In the genomic region with DNA sequence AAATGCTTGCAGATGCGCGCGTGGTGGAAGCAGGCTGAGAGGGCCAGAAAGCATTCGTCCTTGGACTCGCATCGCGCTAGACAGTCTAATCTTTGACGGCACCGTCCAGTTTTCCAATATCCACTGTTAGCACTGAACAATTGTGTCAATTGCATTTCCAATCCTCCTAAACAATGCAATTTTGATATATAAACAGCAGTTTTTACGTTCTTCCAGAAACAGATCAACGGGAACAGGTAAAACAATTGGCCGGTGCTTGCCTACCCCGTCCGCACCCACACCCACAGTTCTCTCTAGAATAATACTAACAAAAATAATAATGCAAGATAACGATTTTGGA, we compare ENCODE assay signal across 11 cellular contexts. TPM values are rescaled to one million over a fixed set of nuclear protein-coding genes. Genes with fewer than 3 reads are reported as not detected.
DNase-seq lines count a peak whose midpoint lies in the region; ATAC-seq, FAIRE-seq and TF ChIP-seq lines count a peak whose summit lies in the region.
"Had no signal": no experiment of that assay in that cellular context is flagged by ENCODE, and none has a peak within 500 bp of the region (broad histone marks: within the 10 kb centered on the region; RNA-seq: fewer than 3 reads in every experiment).

No MANE protein-coding gene starts in this region.

- peak overlapping the region; percentile 81 for H3K4me3 Mint-ChIP-seq in activated naive CD4-positive, alpha-beta T cell treated with anti-CD3 and anti-CD28 coated beads, Interleukin-2, amount 50 U/mL, for 24 hours

- H3K4me3 ChIP-seq in HepG2 (replicated peaks in 1 of 3; ENCODE audit: insufficient read depth in 1 of 3, low read depth in 2 of 3, low read length in 3 of 3) (peak overlapping the region in 1 of 3 experiments; percentile 61; a peak in 1 of 6 replicates), thoracic aorta (peak overlapping the region; percentile 70), mesenchymal stem cell (ENCODE audit: insufficient read depth in 1 of 2, low read depth in 1 of 2, low read length in 2 of 2) (peak overlapping the region in 1 of 2 experiments; percentile 78)

- CTCF ChIA-PET in HepG2 (lab: Yijun Ruan, JAX; ENCODE audit: low intra/inter-chr PET ratio, low total read pairs): interaction anchor here (2.0 to 2.8 kb wide), 2 partner anchors 10 to 71 kb away, joined by 9 to 42 read pairs; no protein-coding TSS in a partner anchor

- H3K23ac ChIP-seq in mesenchymal stem cell (ENCODE audit: low read length in 2 of 2): no peak overlapping the region

- TF ChIP-seq POLR2A in HepG2 (IDR thresholded peaks at IDR 0.05; ENCODE audit: insufficient read depth in 1 of 2, low read depth in 2 of 2, low read length in 2 of 2): no peak

- H2BK12ac ChIP-seq in mesenchymal stem cell (ENCODE audit: low read length in 2 of 2): no peak overlapping the region

- H3K9ac ChIP-seq in HepG2 (ENCODE audit: insufficient read depth, low read depth, low read length): no peak overlapping the region; the same call in 1 of the 2 replicates
- no peak overlapping the region for H3K9ac ChIP-seq in mesenchymal stem cell (ENCODE audit: low read length)

- no peak overlapping the region; the same call in 1 of the 2 replicates for H3K27ac ChIP-seq in VCaP
- peak overlapping the region; percentile 87 for H3K27ac ChIP-seq in HepG2 (ENCODE audit: extremely low read length, insufficient read depth, low read length)
- no peak overlapping the region for H3K27ac ChIP-seq in thoracic aorta
- H3K27ac ChIP-seq in mesenchymal stem cell (ENCODE audit: low read length, poor library complexity, severe bottlenecking): no peak overlapping the region

- no peak overlapping the region for H2BK120ac ChIP-seq in mesenchymal stem cell (ENCODE audit: low read depth, low read length)

- H4K91ac ChIP-seq in mesenchymal stem cell (ENCODE audit: low read length): no peak overlapping the region

- H3K27ac Mint-ChIP-seq in activated naive CD4-positive, alpha-beta T cell treated with anti-CD3 and anti-CD28 coated beads, Interleukin-2, amount 50 U/mL, for 24 hours: no peak overlapping the region

- no peak for TF ChIP-seq RAD21 in HepG2 (CRISPR knock-in tag; IDR thresholded peaks at IDR 0.05)

- TF ChIP-seq EP300 in HepG2 (IDR thresholded peaks at IDR 0.05; ENCODE audit: low read depth in 2 of 2, low read length in 2 of 2) (no peak), HepG2 (CRISPR knock-in tag; IDR thresholded peaks at IDR 0.05; ENCODE audit: borderline replicate concordance) (no peak)

- H2AFZ ChIP-seq in HepG2 (ENCODE audit: low read length) (no peak overlapping the region), mesenchymal stem cell (ENCODE audit: low read depth, low read length) (no peak overlapping the region)

- H3K4me1 ChIP-seq in HepG2 (ENCODE audit: insufficient read depth, low read length): peaks cover 52% of the 10 kb centered on the region
- peaks cover 4 to 6% of the 10 kb centered on the region in 2 donors for H3K4me1 ChIP-seq in thoracic aorta (ENCODE audit: control insufficient read depth in 1 of 2, low read depth in 2 of 2)
- H3K4me1 ChIP-seq in mesenchymal stem cell (ENCODE audit: control insufficient read depth, insufficient read depth, low read depth, low read length): peaks cover 15% of the 10 kb centered on the region

- 30% methylated on average over 12 of the region's 15 CpGs for WGBS in HepG2 (ENCODE audit: low lambda C conversion rate)
- 16% methylated on average over 11 of the region's 15 CpGs for WGBS in mesenchymal stem cell

- no peak overlapping the region for H2AK5ac ChIP-seq in mesenchymal stem cell (ENCODE audit: low read length, severe bottlenecking)

- H3K36me3 ChIP-seq in HepG2 (replicated peaks in 1 of 2; ENCODE audit: control insufficient read depth in 1 of 2, insufficient read depth in 2 of 2, low read length in 2 of 2): no peaks in the 10 kb centered on the region
- no peaks in the 10 kb centered on the region for H3K36me3 ChIP-seq in thoracic aorta
- H3K36me3 ChIP-seq in mesenchymal stem cell (ENCODE audit: control insufficient read depth in 1 of 2, insufficient read depth in 2 of 2, low read depth in 1 of 2, low read length in 2 of 2): no peaks in the 10 kb centered on the region

- intact Hi-C loops in HepG2 (cut with micrococcal nuclease; ENCODE audit: unreplicated experiment): loop anchor here (1.0 to 5.0 kb wide), 2 partner anchors 70 to 258 kb away; no protein-coding TSS in a partner anchor

- no peaks in the 10 kb centered on the region for H4K20me1 ChIP-seq in HepG2 (ENCODE audit: insufficient read depth, low read length)

- no peak for FAIRE-seq in HepG2 (lab: Jason Lieb, UNC)

- no peak overlapping the region for H2BK5ac ChIP-seq in mesenchymal stem cell (ENCODE audit: low read depth, low read length, poor library complexity, severe bottlenecking)

- H3K79me1 ChIP-seq in mesenchymal stem cell (replicated peaks; ENCODE audit: low read length, poor library complexity, severe bottlenecking): no peaks in the 10 kb centered on the region

- in situ Hi-C loops in HepG2 (cut with HindIII; ENCODE audit: extremely low pct_ligation_motif_present, low pct_unique_long_range_greater_than_20kb): loop anchor here (5.0 kb wide), 2 partner anchors 68 to 263 kb away; no protein-coding TSS in a partner anchor

- BruUV-seq in HepG2 (replicated peaks; lab: Mats Ljungman, UMichigan): TSS peak; percentile 50

- no peaks in the 10 kb centered on the region for H3K9me3 Mint-ChIP-seq in activated naive CD4-positive, alpha-beta T cell treated with anti-CD3 and anti-CD28 coated beads, Interleukin-2, amount 50 U/mL, for 24 hours
- H3K9me3 Mint-ChIP-seq: CD4-positive, alpha-beta memory T cell had no signal

- no peak overlapping the region for H3K14ac ChIP-seq in mesenchymal stem cell (ENCODE audit: low read length in 2 of 2)

- no peaks in the 10 kb centered on the region for H3K4me1 Mint-ChIP-seq in activated naive CD4-positive, alpha-beta T cell treated with anti-CD3 and anti-CD28 coated beads, Interleukin-2, amount 50 U/mL, for 24 hours

- no peak overlapping the region for H3K18ac ChIP-seq in mesenchymal stem cell (ENCODE audit: low read depth in 1 of 2, low read length in 2 of 2)

- H3K79me2 ChIP-seq in HepG2 (ENCODE audit: insufficient read depth, low read length): no peaks in the 10 kb centered on the region

- POLR2A ChIA-PET in HepG2 (lab: Yijun Ruan, JAX): interaction anchor here (1.4 kb wide), 2 partner anchors 17 to 63 kb away, joined by 5 to 6 read pairs; a partner anchor contains a TSS

- no peak overlapping the region for H2BK15ac ChIP-seq in mesenchymal stem cell (ENCODE audit: low read depth, poor library complexity, severe bottlenecking)

- H3K27me3 Mint-ChIP-seq in activated naive CD4-positive, alpha-beta T cell treated with anti-CD3 and anti-CD28 coated beads, Interleukin-2, amount 50 U/mL, for 24 hours: peaks cover 15% of the 10 kb centered on the region

- no peaks in the 10 kb centered on the region for H3K27me3 ChIP-seq in HepG2 (ENCODE audit: control insufficient read depth in 1 of 2, insufficient read depth in 2 of 2, low read length in 2 of 2)
- H3K27me3 ChIP-seq in thoracic aorta (replicated peaks; ENCODE audit: insufficient read depth): peaks cover 3% of the 10 kb centered on the region
- peaks cover 18 to 19% of the 10 kb centered on the region in 2 experiments for H3K27me3 ChIP-seq in mesenchymal stem cell (ENCODE audit: control insufficient read depth in 1 of 2, insufficient read depth in 1 of 2, low read length in 2 of 2)

- no peak overlapping the region for H3K4ac ChIP-seq in mesenchymal stem cell (ENCODE audit: low read depth in 1 of 2, low read length in 2 of 2)

- no peak overlapping the region for H4K8ac ChIP-seq in mesenchymal stem cell (ENCODE audit: low read length)

- ATAC-seq in HepG2 (no peak), thoracic aorta (ENCODE audit: insufficient number of reproducible peaks, low FRiP score, low read depth) (no peak), GM19463 (IDR thresholded peaks at IDR 0.05; ENCODE audit: unreplicated experiment) (no peak)

- peak overlapping the region; percentile 80 for H3K4me2 ChIP-seq in HepG2 (ENCODE audit: low read depth, low read length)
- H3K4me2 ChIP-seq in mesenchymal stem cell (ENCODE audit: low read length, poor library complexity, severe bottlenecking): no peak overlapping the region

- H3K36me3 Mint-ChIP-seq in activated naive CD4-positive, alpha-beta T cell treated with anti-CD3 and anti-CD28 coated beads, Interleukin-2, amount 50 U/mL, for 24 hours: no peaks in the 10 kb centered on the region
- H3K36me3 Mint-ChIP-seq: CD4-positive, alpha-beta memory T cell had no signal

- H3K9me3 ChIP-seq in HepG2 (ENCODE audit: low read length) (no peaks in the 10 kb centered on the region), thoracic aorta (no peaks in the 10 kb centered on the region), mesenchymal stem cell (ENCODE audit: control insufficient read depth, low read length) (no peaks in the 10 kb centered on the region)

- no peak for DNase-seq in activated naive CD4-positive, alpha-beta T cell treated with anti-CD3 and anti-CD28 coated beads, Interleukin-2, amount 50 U/mL, for 16 hours
- DNase-seq in HepG2 (ENCODE audit: low spot score) (no peak), thoracic aorta (ENCODE audit: low spot score) (no peak), mesenchymal stem cell (no peak), OCI-M1 (lab: John Stamatoyannopoulos, UW) (no peak)
- DNase-seq: NCI-H446 treated with DMSO at 0.1 percent for 48 hours had no signal

- TF ChIP-seq CTCF in VCaP (conservative IDR thresholded peaks at IDR 0.05) (peak; percentile 54), HepG2 (CRISPR knock-in tag; IDR thresholded peaks at IDR 0.05) (no peak), thoracic aorta (IDR thresholded peaks at IDR 0.05) (no peak)

RNA-seq across cellular contexts. Expression of a gene that starts 17.2 kb away (rescaled TPM):
- total RNA-seq in HepG2 (2016; rRNA removed; fragmentation: Illumina TruSeq; extraction: Trizol) (16.3 and 27.7 TPM in 2 replicates), thoracic aorta (not detected)
- total RNA-seq in HepG2 (2016; cell fraction: cytosol; rRNA removed; fragmentation: Illumina TruSeq; extraction: Trizol; ENCODE audit: low read depth): 4.8 and 4.9 TPM in 2 replicates
- total RNA-seq in HepG2 (2016; cell fraction: insoluble cytoplasmic fraction; rRNA removed; fragmentation: Illumina TruSeq; extraction: Trizol): 11.8 and 26.8 TPM in 2 replicates
- total RNA-seq in HepG2 (2016; cell fraction: membrane; rRNA removed; fragmentation: Illumina TruSeq; extraction: Trizol): 14.4 and 15.6 TPM in 2 replicates
- 34.1 and 42.6 TPM in 2 replicates for total RNA-seq in HepG2 (2016; cell fraction: nucleus; rRNA removed; fragmentation: Illumina TruSeq; extraction: Trizol)
- polyA plus RNA-seq in HepG2 (2011; rRNA removed): 26.7 and 29.3 TPM in 2 replicates
- polyA plus RNA-seq in HepG2 (2011; cell fraction: cytosol; rRNA removed): 12.6 and 16.6 TPM in 2 replicates
- polyA plus RNA-seq in HepG2 (2011; cell fraction: nucleus; rRNA removed): 18.2 and 18.5 TPM in 2 replicates
- 19.0 and 20.2 TPM in 2 replicates for polyA plus RNA-seq in HepG2 (2012)
- polyA plus RNA-seq in HepG2 (2016; cell fraction: cytosol; fragmentation: Illumina TruSeq; extraction: Trizol; ENCODE audit: low read depth): 8.8 and 9.3 TPM in 2 replicates
- 27.5 and 38.0 TPM in 2 replicates for polyA plus RNA-seq in HepG2 (2016; cell fraction: insoluble cytoplasmic fraction; fragmentation: Illumina TruSeq; extraction: Trizol; ENCODE audit: low read depth)
- 18.2 and 23.6 TPM in 2 replicates for polyA plus RNA-seq in HepG2 (2016; cell fraction: membrane; fragmentation: Illumina TruSeq; extraction: Trizol; ENCODE audit: low read depth)
- 100 and 101 TPM in 2 replicates for polyA plus RNA-seq in HepG2 (2016; cell fraction: nucleus; fragmentation: Illumina TruSeq; extraction: Trizol; ENCODE audit: insufficient read depth, low read depth)
- polyA minus RNA-seq in HepG2 (2011; rRNA and poly(A)+ RNA removed; ENCODE audit: low replicate concordance): 66.5 TPM in 1 of 2 replicates, not detected in the other
- 19.2 and 22.2 TPM in 2 replicates for polyA minus RNA-seq in HepG2 (2011; cell fraction: cytosol; rRNA and poly(A)+ RNA removed)
- polyA minus RNA-seq in HepG2 (2011; cell fraction: nucleus; rRNA and poly(A)+ RNA removed): 6.3 and 7.8 TPM in 2 replicates
- polyA plus RNA-seq in mesenchymal stem cell (2013, experiment 1 of 2): not detected
- not detected for polyA plus RNA-seq in mesenchymal stem cell (2013, experiment 2 of 2)
- total RNA-seq: CD4-positive, alpha-beta memory T cell; glomerular endothelial cell had no signal
- polyA plus RNA-seq: CD4-positive, alpha-beta memory T cell had no signal

RNA-seq across cellular contexts. Expression of a gene that starts 35.6 kb away (rescaled TPM):
- total RNA-seq in HepG2 (2016; rRNA removed; fragmentation: Illumina TruSeq; extraction: Trizol) (not detected in 2 replicates), thoracic aorta (under 1 TPM in 1 of 2 donors, not detected in 1; 0.27 TPM)
- total RNA-seq in HepG2 (2016; cell fraction: cytosol; rRNA removed; fragmentation: Illumina TruSeq; extraction: Trizol; ENCODE audit: low read depth): not detected in 2 replicates
- total RNA-seq in HepG2 (2016; cell fraction: insoluble cytoplasmic fraction; rRNA removed; fragmentation: Illumina TruSeq; extraction: Trizol): not detected in 2 replicates
- not detected in 2 replicates for total RNA-seq in HepG2 (2016; cell fraction: membrane; rRNA removed; fragmentation: Illumina TruSeq; extraction: Trizol)
- total RNA-seq in HepG2 (2016; cell fraction: nucleus; rRNA removed; fragmentation: Illumina TruSeq; extraction: Trizol): not detected in 2 replicates
- polyA plus RNA-seq in HepG2 (2011; rRNA removed): not detected in 2 replicates
- polyA plus RNA-seq in HepG2 (2011; cell fraction: cytosol; rRNA removed): not detected in 2 replicates
- polyA plus RNA-seq in HepG2 (2011; cell fraction: nucleus; rRNA removed): not detected in 2 replicates
- polyA plus RNA-seq in HepG2 (2012): not detected in 2 replicates
- polyA plus RNA-seq in HepG2 (2016; cell fraction: cytosol; fragmentation: Illumina TruSeq; extraction: Trizol; ENCODE audit: low read depth): not detected in 2 replicates
- polyA plus RNA-seq in HepG2 (2016; cell fraction: insoluble cytoplasmic fraction; fragmentation: Illumina TruSeq; extraction: Trizol; ENCODE audit: low read depth): not detected in 2 replicates
- polyA plus RNA-seq in HepG2 (2016; cell fraction: membrane; fragmentation: Illumina TruSeq; extraction: Trizol; ENCODE audit: low read depth): not detected in 2 replicates
- not detected in 2 replicates for polyA plus RNA-seq in HepG2 (2016; cell fraction: nucleus; fragmentation: Illumina TruSeq; extraction: Trizol; ENCODE audit: insufficient read depth, low read depth)
- 0.05 TPM in 1 of 2 replicates, not detected in the other for polyA minus RNA-seq in HepG2 (2011; rRNA and poly(A)+ RNA removed; ENCODE audit: low replicate concordance)
- polyA minus RNA-seq in HepG2 (2011; cell fraction: cytosol; rRNA and poly(A)+ RNA removed): not detected in 2 replicates
- not detected in 2 replicates for polyA minus RNA-seq in HepG2 (2011; cell fraction: nucleus; rRNA and poly(A)+ RNA removed)
- polyA plus RNA-seq in mesenchymal stem cell (2013, experiment 1 of 2): 0.55 TPM
- 0.56 TPM for polyA plus RNA-seq in mesenchymal stem cell (2013, experiment 2 of 2)
- total RNA-seq: CD4-positive, alpha-beta memory T cell; glomerular endothelial cell had no signal
- polyA plus RNA-seq: CD4-positive, alpha-beta memory T cell had no signal

Comparison
In these comparisons a context has a peak if more than half of its experiments do, and no peak if none do; other contexts are left out.
1. RNA of a gene that starts 17.2 kb away (total RNA-seq): 4.8 to 42.6 TPM in HepG2; not detected in thoracic aorta; every median in the first group is over 4 times any median in the second.